ENCODE assay signal across 13 cellular contexts in the genomic region with DNA sequence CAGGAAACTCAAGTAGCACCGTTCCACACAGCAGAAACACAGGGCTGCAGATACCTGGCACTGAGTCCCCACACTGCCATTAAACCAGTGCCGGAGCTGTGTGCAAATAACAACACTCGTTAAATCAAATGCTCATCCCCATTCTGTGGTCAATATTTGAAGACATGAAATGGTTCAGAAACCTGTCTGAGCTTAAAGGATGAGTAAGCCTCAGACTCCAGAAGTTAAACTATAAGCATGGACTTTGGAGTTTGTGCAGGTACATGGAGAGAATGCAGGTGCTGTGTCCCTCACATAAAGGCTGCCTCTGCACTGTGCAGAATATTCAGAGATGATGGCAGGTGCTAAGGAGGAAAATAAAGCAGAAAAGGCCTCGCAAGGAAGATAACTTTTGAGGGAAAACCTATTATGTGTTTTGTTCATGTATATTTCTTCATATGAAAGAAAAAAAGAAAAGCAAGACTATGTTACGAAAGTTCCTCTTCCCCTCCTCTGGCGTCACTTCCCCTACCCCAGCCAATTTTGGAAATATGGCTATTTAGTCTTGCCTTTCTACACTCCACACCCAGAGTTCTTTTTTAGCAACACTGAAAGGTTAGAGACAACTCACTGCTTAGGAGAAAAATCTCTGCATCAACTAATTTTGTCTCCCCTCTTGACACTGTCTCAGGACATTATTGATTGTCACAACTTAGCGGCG. TPM values are rescaled to one million over a fixed set of nuclear protein-coding genes. Genes with fewer than 3 reads are reported as not detected.
A peak's percentile ranks its signal among the peaks of the same experiment; 100 is the strongest.
DNase-seq lines count a peak whose midpoint lies in the region; ATAC-seq and TF ChIP-seq lines count a peak whose summit lies in the region.
"Had no signal": no experiment of that assay in that cellular context is flagged by ENCODE, and none has a peak within 500 bp of the region (broad histone marks: within the 10 kb centered on the region; RNA-seq: fewer than 3 reads in every experiment).

No MANE protein-coding gene starts in this region.

- peaks cover 66% of the 10 kb centered on the region for H3K4me1 Mint-ChIP-seq in T-helper 1 cell treated with Interleukin-12 subunit alpha and Interleukin-12 subunit beta and Interleukin-4 antibody, amounts not matched to agents 30 μg/mL and 1 μg/mL, for 36 hours (ENCODE audit: low read depth)
- peaks cover 78% of the 10 kb centered on the region for H3K4me1 Mint-ChIP-seq in activated T-helper 1 cell treated with anti-CD3 and anti-CD28 coated beads, Interleukin-12 subunit alpha, Interleukin-12 subunit beta, Interleukin-2, Interleukin-4 antibody, amounts not matched to agents 30 ng/mL and 10 ng/mL and 1 ng/mL, durations not matched to agents 14 hours and 24 hours and 36 hours (ENCODE audit: low read depth)

- TF ChIP-seq POLR2A in prostate gland (IDR thresholded peaks at IDR 0.05), result no peak

- H3K36me3 ChIP-seq in prostate gland, result no peaks in the 10 kb centered on the region

- peak overlapping the region; percentile 98 for H3K27ac Mint-ChIP-seq in T-helper 1 cell treated with Interleukin-12 subunit alpha and Interleukin-12 subunit beta and Interleukin-4 antibody, amounts not matched to agents 30 μg/mL and 1 μg/mL, for 36 hours
- peak overlapping the region; percentile 98 for H3K27ac Mint-ChIP-seq in activated T-helper 1 cell treated with anti-CD3 and anti-CD28 coated beads, Interleukin-12 subunit alpha, Interleukin-12 subunit beta, Interleukin-2, Interleukin-4 antibody, amounts not matched to agents 30 ng/mL and 10 ng/mL and 1 ng/mL, durations not matched to agents 14 hours and 24 hours and 36 hours
- H3K27ac Mint-ChIP-seq: memory B cell had no signal

- no peak overlapping the region for H3K4me3 ChIP-seq in LNCaP clone FGC (ENCODE audit: low read depth, low read length)
- no peak overlapping the region for H3K4me3 ChIP-seq in prostate gland

- H3K27ac ChIP-seq in prostate gland, result no peak overlapping the region

- intact Hi-C loops in activated T-helper 1 cell treated with anti-CD3 and anti-CD28 coated beads, Interleukin-12 subunit alpha, Interleukin-12 subunit beta, Interleukin-2, Interleukin-4 antibody, amounts not matched to agents 30 ng/mL and 10 ng/mL and 1 ng/mL, durations not matched to agents 14 hours and 24 hours and 36 hours (cut with micrococcal nuclease), result loop anchor here (5.0 kb wide), 2 partner anchors 83 to 227 kb away; a partner anchor contains a TSS
- intact Hi-C loops in prostate gland (cut with DNase I), result no loop called here

- TF ChIP-seq CTCF in LNCaP clone FGC (IDR thresholded peaks at IDR 0.05; ENCODE audit: control insufficient read depth, extremely low read depth, insufficient read depth) (no peak), prostate gland (IDR thresholded peaks at IDR 0.05) (no peak)

- WGBS in prostate gland, result 70% methylated on average over 8 of the region's 8 CpGs

- H3K9me3 ChIP-seq in prostate gland, result no peaks in the 10 kb centered on the region

- peaks cover 7% of the 10 kb centered on the region for H3K36me3 Mint-ChIP-seq in T-helper 1 cell treated with Interleukin-12 subunit alpha and Interleukin-12 subunit beta and Interleukin-4 antibody, amounts not matched to agents 30 μg/mL and 1 μg/mL, for 36 hours (ENCODE audit: low read depth)
- H3K36me3 Mint-ChIP-seq in activated T-helper 1 cell treated with anti-CD3 and anti-CD28 coated beads, Interleukin-12 subunit alpha, Interleukin-12 subunit beta, Interleukin-2, Interleukin-4 antibody, amounts not matched to agents 30 ng/mL and 10 ng/mL and 1 ng/mL, durations not matched to agents 14 hours and 24 hours and 36 hours (ENCODE audit: low read depth), result peaks cover 6% of the 10 kb centered on the region
- H3K36me3 Mint-ChIP-seq: memory B cell had no signal

- H3K4me3 Mint-ChIP-seq in T-helper 1 cell treated with Interleukin-12 subunit alpha and Interleukin-12 subunit beta and Interleukin-4 antibody, amounts not matched to agents 30 μg/mL and 1 μg/mL, for 36 hours, result peak overlapping the region; percentile 63
- peak overlapping the region; percentile 75 for H3K4me3 Mint-ChIP-seq in activated T-helper 1 cell treated with anti-CD3 and anti-CD28 coated beads, Interleukin-12 subunit alpha, Interleukin-12 subunit beta, Interleukin-2, Interleukin-4 antibody, amounts not matched to agents 30 ng/mL and 10 ng/mL and 1 ng/mL, durations not matched to agents 14 hours and 24 hours and 36 hours
- H3K4me3 Mint-ChIP-seq: memory B cell had no signal

- no peaks in the 10 kb centered on the region for H3K27me3 Mint-ChIP-seq in T-helper 1 cell treated with Interleukin-12 subunit alpha and Interleukin-12 subunit beta and Interleukin-4 antibody, amounts not matched to agents 30 μg/mL and 1 μg/mL, for 36 hours (ENCODE audit: low read depth)
- H3K27me3 Mint-ChIP-seq in activated T-helper 1 cell treated with anti-CD3 and anti-CD28 coated beads, Interleukin-12 subunit alpha, Interleukin-12 subunit beta, Interleukin-2, Interleukin-4 antibody, amounts not matched to agents 30 ng/mL and 10 ng/mL and 1 ng/mL, durations not matched to agents 14 hours and 24 hours and 36 hours (ENCODE audit: insufficient read depth), result no peaks in the 10 kb centered on the region
- H3K27me3 Mint-ChIP-seq: memory B cell had no signal

- peaks cover 4% of the 10 kb centered on the region for H3K4me1 ChIP-seq in prostate gland (replicated peaks)

- no peaks in the 10 kb centered on the region for H3K27me3 ChIP-seq in prostate gland (replicated peaks; ENCODE audit: insufficient read depth)

- H3K9me3 Mint-ChIP-seq in T-helper 1 cell treated with Interleukin-12 subunit alpha and Interleukin-12 subunit beta and Interleukin-4 antibody, amounts not matched to agents 30 μg/mL and 1 μg/mL, for 36 hours, result no peaks in the 10 kb centered on the region
- H3K9me3 Mint-ChIP-seq in activated T-helper 1 cell treated with anti-CD3 and anti-CD28 coated beads, Interleukin-12 subunit alpha, Interleukin-12 subunit beta, Interleukin-2, Interleukin-4 antibody, amounts not matched to agents 30 ng/mL and 10 ng/mL and 1 ng/mL, durations not matched to agents 14 hours and 24 hours and 36 hours, result no peaks in the 10 kb centered on the region
- H3K9me3 Mint-ChIP-seq: memory B cell had no signal

- DNase-seq in T-helper 1 cell (no peak), LNCaP clone FGC (ENCODE audit: low read depth) (peak; percentile 64), prostate gland (ENCODE audit: low spot score) (peak; percentile 10), NCI-H2196 (lab: John Stamatoyannopoulos, UW; ENCODE audit: unreplicated experiment) (no peak)
- DNase-seq in activated T-helper 1 cell treated with anti-CD3 and anti-CD28 coated beads, Interleukin-12 subunit alpha, Interleukin-12 subunit beta, Interleukin-2, Interleukin-4 antibody, amounts not matched to agents 30 ng/mL and 10 ng/mL and 1 ng/mL, durations not matched to agents 14 hours and 24 hours and 36 hours (ENCODE audit: low spot score), result no peak
- no peak for DNase-seq in activated CD8-positive, alpha-beta memory T cell treated with anti-CD3 and anti-CD28 coated beads, Interleukin-2, amount 50 U/mL, for 48 hours
- DNase-seq: head of caudate nucleus had no signal

- no peak for ATAC-seq in HG03469 (IDR thresholded peaks at IDR 0.05; ENCODE audit: unreplicated experiment)
- ATAC-seq: sciatic nerve had no signal

RNA-seq across cellular contexts. Expression of a gene that starts 4.6 kb away (rescaled TPM):
- 27.8 and 28.7 TPM in 2 replicates for total RNA-seq in activated T-helper 1 cell treated with anti-CD3 and anti-CD28 coated beads, Interleukin-12 subunit alpha, Interleukin-12 subunit beta, Interleukin-2, Interleukin-4 antibody, amounts not matched to agents 30 ng/mL and 10 ng/mL and 1 ng/mL, durations not matched to agents 14 hours and 24 hours and 36 hours
- 10 to 100 TPM; 38.2 to 43.6 TPM for total RNA-seq in prostate gland

RNA-seq across cellular contexts. Expression of a gene that starts 33.8 kb away (rescaled TPM):
- total RNA-seq in activated T-helper 1 cell treated with anti-CD3 and anti-CD28 coated beads, Interleukin-12 subunit alpha, Interleukin-12 subunit beta, Interleukin-2, Interleukin-4 antibody, amounts not matched to agents 30 ng/mL and 10 ng/mL and 1 ng/mL, durations not matched to agents 14 hours and 24 hours and 36 hours, result not detected in 2 replicates
- total RNA-seq in prostate gland, result not detected
- total RNA-seq: dermis microvascular lymphatic vessel endothelial cell, NCI-H460, sciatic nerve had no signal

RNA-seq across cellular contexts. Expression of a gene that starts 38.0 kb away (rescaled TPM):
- 186 and 188 TPM in 2 replicates for total RNA-seq in activated T-helper 1 cell treated with anti-CD3 and anti-CD28 coated beads, Interleukin-12 subunit alpha, Interleukin-12 subunit beta, Interleukin-2, Interleukin-4 antibody, amounts not matched to agents 30 ng/mL and 10 ng/mL and 1 ng/mL, durations not matched to agents 14 hours and 24 hours and 36 hours
- total RNA-seq in prostate gland, result 10 to 100 TPM; 22.6 to 58.2 TPM

RNA-seq across cellular contexts. Expression of a gene that starts 49.8 kb away (rescaled TPM):
- 5.1 TPM in 2 replicates for total RNA-seq in activated T-helper 1 cell treated with anti-CD3 and anti-CD28 coated beads, Interleukin-12 subunit alpha, Interleukin-12 subunit beta, Interleukin-2, Interleukin-4 antibody, amounts not matched to agents 30 ng/mL and 10 ng/mL and 1 ng/mL, durations not matched to agents 14 hours and 24 hours and 36 hours
- total RNA-seq in prostate gland, result 10 to 100 TPM in 1 of 2 donors, 1 to 10 TPM in 1; 1.5 to 12.8 TPM

Comparison
In these comparisons a context has a peak if more than half of its experiments do, and no peak if none do; other contexts are left out.
1. DNase-seq: peak in LNCaP clone FGC (single experiment) and prostate gland (single experiment); none in T-helper 1 cell (0 of 5), activated T-helper 1 cell treated with anti-CD3 and anti-CD28 coated beads, Interleukin-12 subunit alpha, Interleukin-12 subunit beta, Interleukin-2, Interleukin-4 antibody, amounts not matched to agents 30 ng/mL and 10 ng/mL and 1 ng/mL, durations not matched to agents 14 hours and 24 hours and 36 hours (single experiment), NCI-H2196 (single experiment) and activated CD8-positive, alpha-beta memory T cell treated with anti-CD3 and anti-CD28 coated beads, Interleukin-2, amount 50 U/mL, for 48 hours (single experiment).